ENCODE assay signal across 8 cellular contexts in genomic region chr1:14095001-14095400, GRCh38.
DNase-seq lines count a peak whose midpoint lies in the region; ATAC-seq and TF ChIP-seq lines count a peak whose summit lies in the region.

No MANE protein-coding gene starts in this region.

- intact Hi-C loops in activated CD8-positive, alpha-beta T cell treated with anti-CD3 and anti-CD28 coated beads for 36 hours (cut with micrococcal nuclease): no loop called here
- intact Hi-C loops in tibial artery (cut with DNase I; ENCODE audit: low total_unique reads): no loop called here

- H3K4me3 Mint-ChIP-seq in activated CD8-positive, alpha-beta T cell treated with anti-CD3 and anti-CD28 coated beads for 36 hours: no peak overlapping the region
- H3K4me3 Mint-ChIP-seq in activated CD8-positive, alpha-beta T cell treated with anti-CD3 and anti-CD28 coated beads, Interleukin-2, amount 10 ng/mL, durations not matched to agents 7 days and 5 days: no peak overlapping the region
- no peak overlapping the region for H3K4me3 Mint-ChIP-seq in effector memory CD8-positive, alpha-beta T cell
- no peak overlapping the region for H3K4me3 Mint-ChIP-seq in stimulated activated naive B cell treated with anti-CD40 and anti-IgM and Interleukin-4, amounts not matched to agents 10 μg/mL and 1 μg/mL and 100 μg/mL, for 72 hours

- DNase-seq in activated CD8-positive, alpha-beta T cell treated with anti-CD3 and anti-CD28 coated beads for 36 hours: no peak
- no peak for DNase-seq in activated CD8-positive, alpha-beta T cell treated with anti-CD3 and anti-CD28 coated beads, Interleukin-2, amount 10 ng/mL, durations not matched to agents 7 days and 5 days
- peak; percentile 46 for DNase-seq in NCI-H526 treated with DMSO at 0.1 percent for 48 hours (lab: John Stamatoyannopoulos, UW)
- no peak for DNase-seq in tibial artery
- no peak for DNase-seq in effector memory CD8-positive, alpha-beta T cell
- DNase-seq in stimulated activated naive B cell treated with anti-CD40 and anti-IgM and Interleukin-4, amounts not matched to agents 10 μg/mL and 1 μg/mL and 100 μg/mL, for 72 hours: no peak

- POLR2A ChIA-PET in activated CD8-positive, alpha-beta T cell treated with anti-CD3 and anti-CD28 coated beads for 36 hours (lab: Charles Lee): no interaction called here
- POLR2A ChIA-PET in activated CD8-positive, alpha-beta T cell treated with anti-CD3 and anti-CD28 coated beads, Interleukin-2, amount 10 ng/mL, durations not matched to agents 7 days and 5 days (lab: Charles Lee): no interaction called here

- H3K36me3 ChIP-seq in tibial artery: no peaks in the 10 kb centered on the region

- H3K27ac ChIP-seq in tibial artery: no peak overlapping the region

- H3K27me3 Mint-ChIP-seq in activated CD8-positive, alpha-beta T cell treated with anti-CD3 and anti-CD28 coated beads for 36 hours: peaks cover 14% of the 10 kb centered on the region
- H3K27me3 Mint-ChIP-seq in activated CD8-positive, alpha-beta T cell treated with anti-CD3 and anti-CD28 coated beads, Interleukin-2, amount 10 ng/mL, durations not matched to agents 7 days and 5 days (ENCODE audit: low read depth): peaks cover 3% of the 10 kb centered on the region
- H3K27me3 Mint-ChIP-seq in effector memory CD8-positive, alpha-beta T cell: peaks cover 27 to 50% of the 10 kb centered on the region in 2 donors
- peaks cover 31 to 34% of the 10 kb centered on the region in 2 donors for H3K27me3 Mint-ChIP-seq in stimulated activated naive B cell treated with anti-CD40 and anti-IgM and Interleukin-4, amounts not matched to agents 10 μg/mL and 1 μg/mL and 100 μg/mL, for 72 hours

- H3K9me3 ChIP-seq in tibial artery: peaks cover 0 to 8% (median 7%) of the 10 kb centered on the region in 3 donors

- H3K27ac Mint-ChIP-seq in activated CD8-positive, alpha-beta T cell treated with anti-CD3 and anti-CD28 coated beads for 36 hours: no peak overlapping the region
- no peak overlapping the region for H3K27ac Mint-ChIP-seq in activated CD8-positive, alpha-beta T cell treated with anti-CD3 and anti-CD28 coated beads, Interleukin-2, amount 10 ng/mL, durations not matched to agents 7 days and 5 days
- H3K27ac Mint-ChIP-seq in effector memory CD8-positive, alpha-beta T cell: no peak overlapping the region
- H3K27ac Mint-ChIP-seq in stimulated activated naive B cell treated with anti-CD40 and anti-IgM and Interleukin-4, amounts not matched to agents 10 μg/mL and 1 μg/mL and 100 μg/mL, for 72 hours: no peak overlapping the region

- peaks cover 1% of the 10 kb centered on the region for H3K36me3 Mint-ChIP-seq in activated CD8-positive, alpha-beta T cell treated with anti-CD3 and anti-CD28 coated beads for 36 hours (ENCODE audit: low read depth)
- no peaks in the 10 kb centered on the region for H3K36me3 Mint-ChIP-seq in activated CD8-positive, alpha-beta T cell treated with anti-CD3 and anti-CD28 coated beads, Interleukin-2, amount 10 ng/mL, durations not matched to agents 7 days and 5 days (ENCODE audit: low read depth)
- no peaks in the 10 kb centered on the region for H3K36me3 Mint-ChIP-seq in effector memory CD8-positive, alpha-beta T cell (ENCODE audit: insufficient read depth)
- peaks cover 0 to 7% of the 10 kb centered on the region in 2 donors for H3K36me3 Mint-ChIP-seq in stimulated activated naive B cell treated with anti-CD40 and anti-IgM and Interleukin-4, amounts not matched to agents 10 μg/mL and 1 μg/mL and 100 μg/mL, for 72 hours

- peaks cover 7% of the 10 kb centered on the region for H3K9me3 Mint-ChIP-seq in activated CD8-positive, alpha-beta T cell treated with anti-CD3 and anti-CD28 coated beads for 36 hours
- no peaks in the 10 kb centered on the region for H3K9me3 Mint-ChIP-seq in activated CD8-positive, alpha-beta T cell treated with anti-CD3 and anti-CD28 coated beads, Interleukin-2, amount 10 ng/mL, durations not matched to agents 7 days and 5 days (ENCODE audit: insufficient read depth)
- peaks cover 0 to 4% of the 10 kb centered on the region in 2 donors for H3K9me3 Mint-ChIP-seq in effector memory CD8-positive, alpha-beta T cell
- H3K9me3 Mint-ChIP-seq in stimulated activated naive B cell treated with anti-CD40 and anti-IgM and Interleukin-4, amounts not matched to agents 10 μg/mL and 1 μg/mL and 100 μg/mL, for 72 hours: peaks cover 6 to 10% of the 10 kb centered on the region in 2 donors

- peak; percentile 46 for TF ChIP-seq CTCF in activated CD8-positive, alpha-beta T cell treated with anti-CD3 and anti-CD28 coated beads for 36 hours (IDR thresholded peaks at IDR 0.05)
- TF ChIP-seq CTCF in tibial artery (IDR thresholded peaks at IDR 0.05): peak; percentile 37 to 41

- CTCF ChIA-PET in activated CD8-positive, alpha-beta T cell treated with anti-CD3 and anti-CD28 coated beads for 36 hours (lab: Charles Lee): no interaction called here
- CTCF ChIA-PET in activated CD8-positive, alpha-beta T cell treated with anti-CD3 and anti-CD28 coated beads, Interleukin-2, amount 10 ng/mL, durations not matched to agents 7 days and 5 days (lab: Charles Lee): interaction anchor here (1.1 kb wide), 1 partner anchor 10 kb away, joined by 4 read pairs; no protein-coding TSS in a partner anchor

- H3K4me3 ChIP-seq in tibial artery: no peak overlapping the region

- H3K4me1 Mint-ChIP-seq in activated CD8-positive, alpha-beta T cell treated with anti-CD3 and anti-CD28 coated beads for 36 hours (ENCODE audit: low read depth): no peaks in the 10 kb centered on the region
- H3K4me1 Mint-ChIP-seq in activated CD8-positive, alpha-beta T cell treated with anti-CD3 and anti-CD28 coated beads, Interleukin-2, amount 10 ng/mL, durations not matched to agents 7 days and 5 days (ENCODE audit: low read depth): no peaks in the 10 kb centered on the region
- no peaks in the 10 kb centered on the region for H3K4me1 Mint-ChIP-seq in effector memory CD8-positive, alpha-beta T cell (ENCODE audit: low read depth in 2 of 2)
- H3K4me1 Mint-ChIP-seq in stimulated activated naive B cell treated with anti-CD40 and anti-IgM and Interleukin-4, amounts not matched to agents 10 μg/mL and 1 μg/mL and 100 μg/mL, for 72 hours: no peaks in the 10 kb centered on the region

- no peak for ATAC-seq in activated CD8-positive, alpha-beta T cell treated with anti-CD3 and anti-CD28 coated beads for 36 hours
- ATAC-seq in activated CD8-positive, alpha-beta T cell treated with anti-CD3 and anti-CD28 coated beads, Interleukin-2, amount 10 ng/mL, durations not matched to agents 7 days and 5 days: no peak
- ATAC-seq in esophagus mucosa: peak; percentile 67
- ATAC-seq in effector memory CD8-positive, alpha-beta T cell (replicated peaks): no peak
- ATAC-seq in HG02981 (IDR thresholded peaks at IDR 0.05; ENCODE audit: unreplicated experiment): no peak
- no peak for ATAC-seq in stimulated activated naive B cell treated with anti-CD40 and anti-IgM and Interleukin-4, amounts not matched to agents 10 μg/mL and 1 μg/mL and 100 μg/mL, for 72 hours (replicated peaks)

- H3K27me3 ChIP-seq in tibial artery: peaks cover 0 to 9% of the 10 kb centered on the region in 2 donors

- H3K4me1 ChIP-seq in tibial artery: no peaks in the 10 kb centered on the region
